In the genomic region with DNA sequence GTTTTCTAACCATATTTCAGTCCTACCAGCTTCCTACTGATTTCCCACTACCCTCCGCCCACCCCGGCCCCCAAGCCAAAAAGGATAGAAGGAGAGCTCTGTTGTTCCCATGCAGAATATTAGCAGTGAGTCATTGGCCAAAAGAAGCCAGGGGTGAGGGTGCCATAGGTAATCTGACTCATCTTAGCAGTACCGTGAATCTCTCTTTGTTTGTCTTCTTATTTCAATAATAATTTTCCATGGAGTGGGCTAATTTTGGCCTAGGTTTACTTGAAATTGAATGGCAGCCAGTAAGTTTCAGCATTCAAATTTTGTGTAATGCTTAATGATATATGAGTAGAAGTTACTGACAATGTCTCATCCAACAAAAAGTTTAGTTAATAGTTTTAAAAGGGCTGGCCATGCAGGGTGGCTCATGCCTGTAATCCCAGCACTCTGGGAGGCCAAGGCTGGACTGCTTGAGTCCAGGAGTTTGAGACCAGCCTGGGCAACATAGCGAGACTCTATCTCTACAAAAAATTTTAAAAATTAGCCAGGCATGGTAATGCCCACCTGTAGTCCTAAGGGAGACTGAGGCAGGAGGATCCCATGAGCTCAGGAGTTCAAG, we compare ENCODE assay signal across 14 cellular contexts.
DNase-seq lines count a peak whose midpoint lies in the region; ATAC-seq, FAIRE-seq and TF ChIP-seq lines count a peak whose summit lies in the region.
"Had no signal": no experiment of that assay in that cellular context is flagged by ENCODE, and none has a peak within 500 bp of the region (broad histone marks: within the 10 kb centered on the region; RNA-seq: fewer than 3 reads in every experiment).

No MANE protein-coding gene starts in this region.

- H3K27ac Mint-ChIP-seq in memory B cell = peak overlapping the region; percentile 89
- no peak overlapping the region for H3K27ac Mint-ChIP-seq in effector memory CD8-positive, alpha-beta T cell
- H3K27ac Mint-ChIP-seq: activated T-helper 1 cell treated with anti-CD3 and anti-CD28 coated beads, Interleukin-12 subunit alpha, Interleukin-12 subunit beta, Interleukin-2, Interleukin-4 antibody, amounts not matched to agents 30 ng/mL and 10 ng/mL and 1 ng/mL, durations not matched to agents 14 hours and 24 hours and 36 hours had no signal

- H3K27me3 ChIP-seq in bronchial epithelial cell (ENCODE audit: control insufficient read depth, insufficient read depth, low read length) = no peaks in the 10 kb centered on the region

- TF ChIP-seq POLR2A in H54 (IDR thresholded peaks at IDR 0.05; ENCODE audit: low read depth, low read length) = no peak

- no peak overlapping the region for H3K4me3 Mint-ChIP-seq in memory B cell
- H3K4me3 Mint-ChIP-seq in effector memory CD8-positive, alpha-beta T cell = no peak overlapping the region
- H3K4me3 Mint-ChIP-seq: activated T-helper 1 cell treated with anti-CD3 and anti-CD28 coated beads, Interleukin-12 subunit alpha, Interleukin-12 subunit beta, Interleukin-2, Interleukin-4 antibody, amounts not matched to agents 30 ng/mL and 10 ng/mL and 1 ng/mL, durations not matched to agents 14 hours and 24 hours and 36 hours had no signal

- H3K4me3 ChIP-seq in AG10803 (ENCODE audit: low read length) (no peak overlapping the region), bronchial epithelial cell (ENCODE audit: low read depth, low read length) (no peak overlapping the region)

- FAIRE-seq in bronchial epithelial cell (lab: Jason Lieb, UNC) (no peak), H54 (lab: Jason Lieb, UNC) (no peak)

- TF ChIP-seq CTCF in AG10803 (conservative IDR thresholded peaks at IDR 0.05; ENCODE audit: low read length) = no peak
- TF ChIP-seq CTCF in bronchial epithelial cell (IDR thresholded peaks at IDR 0.05; ENCODE audit: insufficient read depth, low read length, severe bottlenecking) = no peak

- H3K36me3 Mint-ChIP-seq in memory B cell = peaks cover 22% of the 10 kb centered on the region
- H3K36me3 Mint-ChIP-seq in effector memory CD8-positive, alpha-beta T cell (ENCODE audit: insufficient read depth) = peaks cover 3% of the 10 kb centered on the region

- H3K27me3 Mint-ChIP-seq in memory B cell = no peaks in the 10 kb centered on the region
- no peaks in the 10 kb centered on the region for H3K27me3 Mint-ChIP-seq in effector memory CD8-positive, alpha-beta T cell

- H3K4me1 Mint-ChIP-seq in memory B cell = peaks cover 57% of the 10 kb centered on the region
- peaks cover 0 to 4% of the 10 kb centered on the region in 2 donors for H3K4me1 Mint-ChIP-seq in effector memory CD8-positive, alpha-beta T cell (ENCODE audit: low read depth in 2 of 2)

- peak; percentile 25 for DNase-seq in AG10803 (ENCODE audit: low read depth)
- DNase-seq in NCI-H226 = peak; percentile 58
- peak; percentile 80 for DNase-seq in bronchial epithelial cell (ENCODE audit: low read depth)
- DNase-seq in memory B cell (ENCODE audit: low spot score in 2 of 2) = no peak
- no peak for DNase-seq in H54 (ENCODE audit: insufficient read length, low spot score)
- no peak for DNase-seq in effector memory CD8-positive, alpha-beta T cell
- no peak for DNase-seq in AG08396 (ENCODE audit: low spot score)
- DNase-seq: central memory CD4-positive, alpha-beta T cell; left colon; NCI-H1048; NCI-H524 treated with DMSO at 0.1 percent for 48 hours; nucleus accumbens had no signal

- H3K9me3 Mint-ChIP-seq in memory B cell = no peaks in the 10 kb centered on the region
- no peaks in the 10 kb centered on the region for H3K9me3 Mint-ChIP-seq in effector memory CD8-positive, alpha-beta T cell
- H3K9me3 Mint-ChIP-seq: activated T-helper 1 cell treated with anti-CD3 and anti-CD28 coated beads, Interleukin-12 subunit alpha, Interleukin-12 subunit beta, Interleukin-2, Interleukin-4 antibody, amounts not matched to agents 30 ng/mL and 10 ng/mL and 1 ng/mL, durations not matched to agents 14 hours and 24 hours and 36 hours had no signal

- H3K36me3 ChIP-seq in bronchial epithelial cell (ENCODE audit: control insufficient read depth, insufficient read depth, low read length) = peaks cover 5% of the 10 kb centered on the region

- ATAC-seq in memory B cell (ENCODE audit: low read depth) (no peak), HG02852 (IDR thresholded peaks at IDR 0.05; ENCODE audit: unreplicated experiment) (no peak)
- ATAC-seq in effector memory CD8-positive, alpha-beta T cell (replicated peaks) = no peak
- ATAC-seq: left colon had no signal

Comparison
In these comparisons a context has a peak if more than half of its experiments do, and no peak if none do; other contexts are left out.
1. DNase-seq: peak in AG10803 (single experiment), NCI-H226 (single experiment) and bronchial epithelial cell (single experiment); none in memory B cell (0 of 2), H54 (single experiment), effector memory CD8-positive, alpha-beta T cell (0 of 3) and AG08396 (single experiment).